ENCODE assay signal across 21 cellular contexts in the genomic region with DNA sequence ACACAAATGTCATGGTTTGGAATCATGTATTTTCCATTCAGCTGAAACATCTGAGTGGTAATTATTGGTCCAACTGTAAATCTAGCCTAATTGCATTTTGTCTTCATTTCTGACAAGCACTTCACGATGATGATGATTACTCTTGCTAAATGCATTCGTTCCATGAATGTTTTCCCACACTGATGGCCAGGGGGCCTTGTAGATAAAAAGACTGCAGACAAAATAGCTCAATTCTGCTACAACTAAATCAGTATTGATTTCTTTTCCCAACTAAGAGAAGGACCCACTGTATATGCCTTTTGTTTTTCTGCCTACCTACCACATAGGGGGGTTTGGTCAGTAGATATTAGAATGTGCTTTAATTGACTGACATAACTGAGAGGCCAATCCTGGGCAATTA.
"Had no signal": no experiment of that assay in that cellular context is flagged by ENCODE, and none has a peak within 500 bp of the region (broad histone marks: within the 10 kb centered on the region; RNA-seq: fewer than 3 reads in every experiment).

No MANE protein-coding gene starts in this region.

- H3K4me2 ChIP-seq: smooth muscle cell had no signal

- H3K9me3 ChIP-seq: body of pancreas, heart right ventricle, mucosa of descending colon, sigmoid colon, testis, upper lobe of left lung had no signal

- DNase-seq: activated CD4-positive, alpha-beta T cell treated with anti-CD3 and anti-CD28 coated beads, Interleukin-2, amount 10 ng/mL, durations not matched to agents 7 days and 5 days; activated CD4-positive, CD25-positive, alpha-beta regulatory T cell treated with anti-CD3 and anti-CD28 coated beads, Interleukin-2, amount 50 U/mL, for 72 hours; activated CD8-positive, alpha-beta T cell treated with anti-CD3 and anti-CD28 coated beads for 36 hours; activated gamma-delta T cell; activated naive CD4-positive, alpha-beta T cell treated with anti-CD3 and anti-CD28 coated beads, Interleukin-2, amount 50 U/mL, for 16 hours; activated naive CD8-positive, alpha-beta T cell treated with anti-CD3 and anti-CD28 coated beads, Interleukin-2, amount 50 U/mL, for 24 hours; body of pancreas; effector CD4-positive, alpha-beta T cell; heart right ventricle; islet precursor cell; left cardiac atrium; mesenchymal stem cell; mucosa of descending colon; posterior cingulate gyrus; sigmoid colon; stimulated activated CD4-positive, alpha-beta T cell treated with anti-CD3 and anti-CD28 coated beads, Interleukin-15, amount 100 ng/mL, for 24 hours; stimulated activated naive CD4-positive, alpha-beta T cell; testis; upper lobe of left lung; WERI-Rb-1 had no signal

- H3K36me3 ChIP-seq: heart right ventricle, sigmoid colon, upper lobe of left lung, WERI-Rb-1 had no signal

- H3K4me3 ChIP-seq: body of pancreas, heart right ventricle, mucosa of descending colon, sigmoid colon, smooth muscle cell, testis, upper lobe of left lung had no signal

- H3K27ac ChIP-seq: body of pancreas, heart right ventricle, sigmoid colon, testis, upper lobe of left lung, WERI-Rb-1 had no signal

- H3K27me3 ChIP-seq: body of pancreas, heart right ventricle, sigmoid colon, testis, upper lobe of left lung had no signal
